In genomic region chr22:41573677-41574264, GRCh38 we compare ENCODE assay signal across 1 cellular context.
TF ChIP-seq lines count a peak whose summit lies in the region.

No MANE protein-coding gene starts in this region.

TF ChIP-seq in IMR-90, 13 proteins besides CTCF, POLR2A, EP300 and RAD21:
- TF ChIP-seq RCOR1 (IDR thresholded peaks at IDR 0.05; ENCODE audit: insufficient replicate concordance, low read length) (no peak), RFX5 (IDR thresholded peaks at IDR 0.05; ENCODE audit: low read depth, low read length) (no peak), MXI1 (IDR thresholded peaks at IDR 0.05; ENCODE audit: borderline replicate concordance, low read depth, low read length) (no peak), MAZ (IDR thresholded peaks at IDR 0.05; ENCODE audit: borderline replicate concordance, low read depth, low read length) (no peak), SMC3 (IDR thresholded peaks at IDR 0.05; ENCODE audit: low read depth, low read length) (no peak), MAFK (IDR thresholded peaks at IDR 0.05; ENCODE audit: low read depth, low read length) (no peak), CHD1 (IDR thresholded peaks at IDR 0.05; ENCODE audit: low read depth, low read length) (no peak), FOS (IDR thresholded peaks at IDR 0.05; ENCODE audit: low read depth, low read length) (no peak), NFE2L2 (IDR thresholded peaks at IDR 0.05; ENCODE audit: low read depth, low read length) (no peak), CEBPB (IDR thresholded peaks at IDR 0.05; ENCODE audit: low read depth, low read length) (no peak), BHLHE40 (IDR thresholded peaks at IDR 0.05; ENCODE audit: low read depth, low read length) (no peak)
- TF ChIP-seq, protein P1, sequence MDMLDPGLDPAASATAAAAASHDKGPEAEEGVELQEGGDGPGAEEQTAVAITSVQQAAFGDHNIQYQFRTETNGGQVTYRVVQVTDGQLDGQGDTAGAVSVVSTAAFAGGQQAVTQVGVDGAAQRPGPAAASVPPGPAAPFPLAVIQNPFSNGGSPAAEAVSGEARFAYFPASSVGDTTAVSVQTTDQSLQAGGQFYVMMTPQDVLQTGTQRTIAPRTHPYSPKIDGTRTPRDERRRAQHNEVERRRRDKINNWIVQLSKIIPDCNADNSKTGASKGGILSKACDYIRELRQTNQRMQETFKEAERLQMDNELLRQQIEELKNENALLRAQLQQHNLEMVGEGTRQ (IDR thresholded peaks at IDR 0.05; ENCODE audit: low read depth, low read length) = no peak
- TF ChIP-seq, protein P2, sequence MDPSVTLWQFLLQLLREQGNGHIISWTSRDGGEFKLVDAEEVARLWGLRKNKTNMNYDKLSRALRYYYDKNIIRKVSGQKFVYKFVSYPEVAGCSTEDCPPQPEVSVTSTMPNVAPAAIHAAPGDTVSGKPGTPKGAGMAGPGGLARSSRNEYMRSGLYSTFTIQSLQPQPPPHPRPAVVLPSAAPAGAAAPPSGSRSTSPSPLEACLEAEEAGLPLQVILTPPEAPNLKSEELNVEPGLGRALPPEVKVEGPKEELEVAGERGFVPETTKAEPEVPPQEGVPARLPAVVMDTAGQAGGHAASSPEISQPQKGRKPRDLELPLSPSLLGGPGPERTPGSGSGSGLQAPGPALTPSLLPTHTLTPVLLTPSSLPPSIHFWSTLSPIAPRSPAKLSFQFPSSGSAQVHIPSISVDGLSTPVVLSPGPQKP (IDR thresholded peaks at IDR 0.05; ENCODE audit: borderline replicate concordance, low read depth, low read length) = no peak
